8 cellular contexts compared by ENCODE assay signal in genomic region chr3:66138336-66139234, GRCh38.
DNase-seq lines count a peak whose midpoint lies in the region; TF ChIP-seq lines count a peak whose summit lies in the region.

No MANE protein-coding gene starts in this region.

- no peak overlapping the region for H3K27ac Mint-ChIP-seq in activated T-cell treated with anti-CD3 and anti-CD28 coated beads, Interleukin-2, amount 50 U/mL, for 24 hours

- H3K27me3 ChIP-seq in colonic mucosa (no peaks in the 10 kb centered on the region), vagina (no peaks in the 10 kb centered on the region)

- no peaks in the 10 kb centered on the region for H3K9me3 Mint-ChIP-seq in activated T-cell treated with anti-CD3 and anti-CD28 coated beads, Interleukin-2, amount 50 U/mL, for 24 hours

- peaks cover 8% of the 10 kb centered on the region for H3K27me3 Mint-ChIP-seq in activated T-cell treated with anti-CD3 and anti-CD28 coated beads, Interleukin-2, amount 50 U/mL, for 24 hours

- TF ChIP-seq CTCF in colonic mucosa (IDR thresholded peaks at IDR 0.05) (peak; percentile 56), vagina (IDR thresholded peaks at IDR 0.05) (peak; percentile 13 to 72 (median 53))

- H3K4me3 ChIP-seq in colonic mucosa (no peak overlapping the region), vagina (no peak overlapping the region)

- H3K9ac ChIP-seq in colonic mucosa (ENCODE audit: low read depth in 2 of 2, low read length in 2 of 2) = no peak overlapping the region

- no peak overlapping the region for H3K4me3 Mint-ChIP-seq in activated T-cell treated with anti-CD3 and anti-CD28 coated beads, Interleukin-2, amount 50 U/mL, for 24 hours

- no peaks in the 10 kb centered on the region for H3K36me3 ChIP-seq in colonic mucosa
- no peaks in the 10 kb centered on the region for H3K36me3 ChIP-seq in vagina

- H3K9me3 ChIP-seq in colonic mucosa (no peaks in the 10 kb centered on the region), vagina (no peaks in the 10 kb centered on the region)

- H3K4me1 Mint-ChIP-seq in activated T-cell treated with anti-CD3 and anti-CD28 coated beads, Interleukin-2, amount 50 U/mL, for 24 hours (ENCODE audit: low read depth) = no peaks in the 10 kb centered on the region

- H3K27ac ChIP-seq in colonic mucosa (no peak overlapping the region), vagina (no peak overlapping the region)

- no peak for TF ChIP-seq POLR2A in vagina (IDR thresholded peaks at IDR 0.05)

- H3K4me1 ChIP-seq in colonic mucosa (no peaks in the 10 kb centered on the region), vagina (no peaks in the 10 kb centered on the region)

- peak; percentile 28 for DNase-seq in activated T-cell treated with anti-CD3 and anti-CD28 coated beads, Interleukin-2, amount 50 U/mL, for 24 hours
- DNase-seq in activated T-cell treated with anti-CD3 and anti-CD28 coated beads, Interleukin-2, amount 50 U/mL, for 1 hour = no peak
- DNase-seq in HT1080 (ENCODE audit: low read depth) (peak; percentile 69), OCI-M1 (lab: John Stamatoyannopoulos, UW) (peak; percentile 32), colonic mucosa (peak; percentile 53), left kidney (ENCODE audit: low read depth, low spot score) (peak; percentile 86), vagina (ENCODE audit: extremely low spot score in 2 of 2) (no peak), GOT3 (lab: John Stamatoyannopoulos, UW) (no peak)

- H3K36me3 Mint-ChIP-seq in activated T-cell treated with anti-CD3 and anti-CD28 coated beads, Interleukin-2, amount 50 U/mL, for 24 hours (ENCODE audit: low read depth) = no peaks in the 10 kb centered on the region

- intact Hi-C loops in colonic mucosa (cut with DNase I) = loop anchor here (2.0 to 10.0 kb wide), 3 partner anchors 224 to 694 kb away; no protein-coding TSS in a partner anchor
- intact Hi-C loops in vagina (cut with DNase I) = loop anchor here (5.0 kb wide), 2 partner anchors 101 to 351 kb away; partner anchors contain the start of gene MAGI1

Comparison
In these comparisons a context has a peak if more than half of its experiments do, and no peak if none do; other contexts are left out.
1. DNase-seq: peak in activated T-cell treated with anti-CD3 and anti-CD28 coated beads, Interleukin-2, amount 50 U/mL, for 24 hours (single experiment), HT1080 (single experiment), OCI-M1 (single experiment), colonic mucosa (single experiment) and left kidney (single experiment); none in activated T-cell treated with anti-CD3 and anti-CD28 coated beads, Interleukin-2, amount 50 U/mL, for 1 hour (single experiment), vagina (0 of 2) and GOT3 (single experiment).